In the genomic region with DNA sequence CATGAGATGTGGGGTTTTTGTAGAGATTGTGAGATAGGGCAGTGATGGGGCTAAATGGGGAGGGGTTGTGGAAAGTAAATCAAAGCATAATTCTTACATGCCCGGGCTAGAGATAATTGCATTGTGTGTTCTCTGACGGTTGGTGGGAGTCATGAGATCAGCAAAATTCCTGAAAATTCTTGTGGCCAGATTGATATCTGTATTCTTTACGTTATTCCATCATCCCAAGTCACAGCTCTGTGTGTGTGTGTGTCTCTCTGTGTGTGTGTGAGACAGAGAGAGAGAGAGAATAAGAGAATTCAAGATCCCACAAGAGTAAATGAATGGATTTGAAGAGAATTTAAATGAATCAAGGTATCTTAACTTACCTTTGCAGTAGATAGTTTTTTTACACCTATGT, we compare ENCODE assay signal across 27 cellular contexts.
"Had no signal": no experiment of that assay in that cellular context is flagged by ENCODE, and none has a peak within 500 bp of the region (broad histone marks: within the 10 kb centered on the region; RNA-seq: fewer than 3 reads in every experiment).

No MANE protein-coding gene starts in this region.

- H3K27ac Mint-ChIP-seq: activated B cell treated with CpG ODN at 0.5 μM for 24 hours; activated CD8-positive, alpha-beta T cell treated with anti-CD3 and anti-CD28 coated beads for 36 hours; activated naive CD4-positive, alpha-beta T cell treated with anti-CD3 and anti-CD28 coated beads, Interleukin-2, amount 50 U/mL, for 24 hours; activated naive CD8-positive, alpha-beta T cell treated with anti-CD3 and anti-CD28 coated beads, Interleukin-2, amount 50 U/mL, for 24 hours; activated T-helper 17 cell treated with anti-CD3 and anti-CD28 coated beads, Interleukin-2, amount 50 U/mL, for 72 hours; naive thymus-derived CD8-positive, alpha-beta T cell; neural progenitor cell; T-cell; T-helper 2 cell treated with Interferon-gamma antibody and Interleukin-4, amounts not matched to agents 5 μg/mL and 100 μg/mL, for 36 hours had no signal

- H3K36me3 ChIP-seq: esophagus muscularis mucosa, gastroesophageal sphincter, neural progenitor cell, right lobe of liver, vagina had no signal

- ATAC-seq: activated CD8-positive, alpha-beta T cell treated with anti-CD3 and anti-CD28 coated beads for 36 hours; activated naive CD8-positive, alpha-beta T cell treated with anti-CD3 and anti-CD28 coated beads, Interleukin-2, amount 50 U/mL, for 24 hours; activated T-cell treated with anti-CD3 and anti-CD28 coated beads, Interleukin-2, amount 50 U/mL, for 4 hours; activated T-helper 17 cell treated with anti-CD3 and anti-CD28 coated beads, Interleukin-2, amount 50 U/mL, for 72 hours; body of pancreas; gastroesophageal sphincter; left cardiac atrium; naive thymus-derived CD8-positive, alpha-beta T cell; right lobe of liver; stimulated activated naive CD8-positive, alpha-beta T cell treated with anti-CD3 and anti-CD28 coated beads, Interleukin-15, Interleukin-2, amounts not matched to agents 100 U/mL and 50 U/mL, for 24 hours; T-cell had no signal

- H3K27me3 ChIP-seq: body of pancreas, esophagus muscularis mucosa, gastroesophageal sphincter, neural progenitor cell, right lobe of liver, testis, vagina had no signal

- H3K4me3 ChIP-seq: body of pancreas, esophagus muscularis mucosa, gastroesophageal sphincter, neural progenitor cell, right lobe of liver, testis, vagina had no signal

- H3K9me3 ChIP-seq: body of pancreas, esophagus muscularis mucosa, right lobe of liver, testis, vagina had no signal

- DNase-seq: activated B cell treated with CpG ODN at 0.5 μM for 24 hours; activated CD4-positive, alpha-beta T cell treated with anti-CD3 and anti-CD28 coated beads, Interleukin-2, amount 50 U/mL, for 1 hour; activated CD8-positive, alpha-beta T cell treated with anti-CD3 and anti-CD28 coated beads for 36 hours; activated naive CD8-positive, alpha-beta T cell treated with anti-CD3 and anti-CD28 coated beads, Interleukin-2, amount 50 U/mL, for 24 hours; activated T-cell treated with anti-CD3 and anti-CD28 coated beads, Interleukin-2, amount 50 U/mL, for 4 hours; anterior cingulate cortex; body of pancreas; dermis blood vessel endothelial cell; effector CD4-positive, alpha-beta T cell; head of caudate nucleus; hippocampal formation; left cardiac atrium; mammary epithelial cell; naive thymus-derived CD8-positive, alpha-beta T cell; right lobe of liver; stimulated activated CD4-positive, alpha-beta T cell treated with anti-CD3 and anti-CD28 coated beads, Interleukin-4, amount 100 ng/mL, for 1 hour; stimulated activated naive CD8-positive, alpha-beta T cell treated with anti-CD3 and anti-CD28 coated beads, Interleukin-15, Interleukin-2, amounts not matched to agents 100 U/mL and 50 U/mL, for 24 hours; T-cell; testis; trophoblast cell had no signal

- H3K27me3 Mint-ChIP-seq: activated CD8-positive, alpha-beta T cell treated with anti-CD3 and anti-CD28 coated beads for 36 hours; activated naive CD8-positive, alpha-beta T cell treated with anti-CD3 and anti-CD28 coated beads, Interleukin-2, amount 50 U/mL, for 24 hours had no signal

- H3K4me3 Mint-ChIP-seq: activated B cell treated with CpG ODN at 0.5 μM for 24 hours; activated CD8-positive, alpha-beta T cell treated with anti-CD3 and anti-CD28 coated beads for 36 hours; activated naive CD4-positive, alpha-beta T cell treated with anti-CD3 and anti-CD28 coated beads, Interleukin-2, amount 50 U/mL, for 24 hours; activated naive CD8-positive, alpha-beta T cell treated with anti-CD3 and anti-CD28 coated beads, Interleukin-2, amount 50 U/mL, for 24 hours; activated T-cell treated with anti-CD3 and anti-CD28 coated beads, Interleukin-2, amount 50 U/mL, for 4 hours; activated T-helper 17 cell treated with anti-CD3 and anti-CD28 coated beads, Interleukin-2, amount 50 U/mL, for 72 hours; naive thymus-derived CD8-positive, alpha-beta T cell; neural progenitor cell; T-cell; T-helper 2 cell treated with Interferon-gamma antibody and Interleukin-4, amounts not matched to agents 5 μg/mL and 100 μg/mL, for 36 hours had no signal

- H3K4me1 Mint-ChIP-seq: activated naive CD4-positive, alpha-beta T cell treated with anti-CD3 and anti-CD28 coated beads, Interleukin-2, amount 50 U/mL, for 24 hours; activated naive CD8-positive, alpha-beta T cell treated with anti-CD3 and anti-CD28 coated beads, Interleukin-2, amount 50 U/mL, for 24 hours; activated T-helper 17 cell treated with anti-CD3 and anti-CD28 coated beads, Interleukin-2, amount 50 U/mL, for 72 hours; neural progenitor cell; T-cell had no signal

- H3K36me3 Mint-ChIP-seq: activated naive CD4-positive, alpha-beta T cell treated with anti-CD3 and anti-CD28 coated beads, Interleukin-2, amount 50 U/mL, for 24 hours; neural progenitor cell; T-cell had no signal

- H3K4me1 ChIP-seq: body of pancreas, gastroesophageal sphincter, neural progenitor cell, right lobe of liver, testis had no signal

- H3K27ac ChIP-seq: body of pancreas, esophagus muscularis mucosa, gastroesophageal sphincter, neural progenitor cell, right lobe of liver, testis, vagina had no signal
